ENCODE assay signal across 14 cellular contexts in genomic region chr7:100720645-100721504, GRCh38. TPM values are rescaled to one million over a fixed set of nuclear protein-coding genes. Genes with fewer than 3 reads are reported as not detected.
DNase-seq lines count a peak whose midpoint lies in the region; ATAC-seq and TF ChIP-seq lines count a peak whose summit lies in the region.
"Had no signal": no experiment of that assay in that cellular context is flagged by ENCODE, and none has a peak within 500 bp of the region (broad histone marks: within the 10 kb centered on the region; RNA-seq: fewer than 3 reads in every experiment).

No MANE protein-coding gene starts in this region.

- H3K27me3 ChIP-seq in gastrocnemius medialis = peaks cover 28 to 36% (median 34%) of the 10 kb centered on the region in 3 donors

- H3K9me3 ChIP-seq in gastrocnemius medialis = no peaks in the 10 kb centered on the region
- H3K9me3 ChIP-seq: colonic mucosa had no signal

- intact Hi-C loops in gastrocnemius medialis (cut with DNase I; ENCODE audit: low total_unique reads) = no loop called here

- no peaks in the 10 kb centered on the region for H3K4me1 ChIP-seq in gastrocnemius medialis

- in situ Hi-C loops in gastrocnemius medialis (cut with MboI; ENCODE audit: low sequenced_read_pairs in 4 of 4) = loop anchor here in 2 of 4 donors (25.0 kb wide), 2 partner anchors 141 to 259 kb away; partner anchors contain the start of genes SLC12A9 (in 1 of the 2), SPACDR (in 1 of the 2) and TRIP6 (in 1 of the 2)

- H3K9me3 Mint-ChIP-seq in glutamatergic neuron (ENCODE audit: unreplicated experiment) (peaks cover 5% of the 10 kb centered on the region), progenitor cell of endocrine pancreas (ENCODE audit: low read depth) (peaks cover 14% of the 10 kb centered on the region)

- H3K36me3 ChIP-seq in gastrocnemius medialis = no peaks in the 10 kb centered on the region
- H3K36me3 ChIP-seq: colonic mucosa, upper lobe of left lung had no signal

- H3K4me3 Mint-ChIP-seq in glutamatergic neuron (ENCODE audit: unreplicated experiment) (peak overlapping the region; percentile 68), progenitor cell of endocrine pancreas (ENCODE audit: low read depth) (peak overlapping the region; percentile 50)
- H3K4me3 Mint-ChIP-seq: activated CD8-positive, alpha-beta T cell treated with anti-CD3 and anti-CD28 coated beads, Interleukin-2, amount 10 ng/mL, durations not matched to agents 7 days and 5 days; T-helper 1 cell treated with Interleukin-12 subunit alpha and Interleukin-12 subunit beta and Interleukin-4 antibody, amounts not matched to agents 30 μg/mL and 1 μg/mL, for 36 hours had no signal

- H3K27ac Mint-ChIP-seq in glutamatergic neuron (ENCODE audit: unreplicated experiment) = no peak overlapping the region
- no peak overlapping the region for H3K27ac Mint-ChIP-seq in progenitor cell of endocrine pancreas
- H3K27ac Mint-ChIP-seq: activated CD8-positive, alpha-beta T cell treated with anti-CD3 and anti-CD28 coated beads, Interleukin-2, amount 10 ng/mL, durations not matched to agents 7 days and 5 days; T-helper 1 cell treated with Interleukin-12 subunit alpha and Interleukin-12 subunit beta and Interleukin-4 antibody, amounts not matched to agents 30 μg/mL and 1 μg/mL, for 36 hours had no signal

- peaks cover 5% of the 10 kb centered on the region for H3K4me1 Mint-ChIP-seq in glutamatergic neuron (ENCODE audit: low read depth, unreplicated experiment)
- H3K4me1 Mint-ChIP-seq in progenitor cell of endocrine pancreas (ENCODE audit: low read depth) = peaks cover 2% of the 10 kb centered on the region

- H3K27ac ChIP-seq in gastrocnemius medialis = no peak overlapping the region
- H3K27ac ChIP-seq: colonic mucosa, upper lobe of left lung had no signal

- no peak for TF ChIP-seq POLR2A in gastrocnemius medialis (IDR thresholded peaks at IDR 0.05)

- no peak for TF ChIP-seq CTCF in glutamatergic neuron (IDR thresholded peaks at IDR 0.05; ENCODE audit: partially characterized antibody, unreplicated experiment)
- TF ChIP-seq CTCF in progenitor cell of endocrine pancreas (IDR thresholded peaks at IDR 0.05; ENCODE audit: unreplicated experiment) = no peak
- no peak for TF ChIP-seq CTCF in gastrocnemius medialis (IDR thresholded peaks at IDR 0.05 in 4 of 5, conservative IDR thresholded peaks at IDR 0.05 in 1 of 5)

- H3K36me3 Mint-ChIP-seq in glutamatergic neuron (ENCODE audit: unreplicated experiment) = peaks cover 11% of the 10 kb centered on the region
- H3K36me3 Mint-ChIP-seq in progenitor cell of endocrine pancreas (ENCODE audit: insufficient read depth) = peaks cover 7% of the 10 kb centered on the region

- no peak for ATAC-seq in gastrocnemius medialis
- ATAC-seq: sciatic nerve had no signal

- H3K4me3 ChIP-seq in gastrocnemius medialis = no peak overlapping the region
- H3K4me3 ChIP-seq: colonic mucosa had no signal

- DNase-seq in HuH-7.5 (ENCODE audit: low spot score) = peak; percentile 44
- peak; percentile 37 for DNase-seq in glutamatergic neuron
- DNase-seq in progenitor cell of endocrine pancreas (ENCODE audit: low spot score, unreplicated experiment) = no peak
- no peak for DNase-seq in retina
- DNase-seq in gastrocnemius medialis = no peak
- no peak for DNase-seq in amniotic stem cell (lab: John Stamatoyannopoulos, UW)
- DNase-seq: activated CD8-positive, alpha-beta T cell treated with anti-CD3 and anti-CD28 coated beads, Interleukin-2, amount 10 ng/mL, durations not matched to agents 7 days and 5 days; activated naive CD4-positive, alpha-beta T cell treated with anti-CD3 and anti-CD28 coated beads, Interleukin-2, amount 50 U/mL, for 16 hours; colonic mucosa; Kasumi-1; midbrain had no signal

- peaks cover 13% of the 10 kb centered on the region for H3K27me3 Mint-ChIP-seq in glutamatergic neuron (ENCODE audit: unreplicated experiment)
- peaks cover 57% of the 10 kb centered on the region for H3K27me3 Mint-ChIP-seq in progenitor cell of endocrine pancreas

RNA-seq across cellular contexts. Expression of gene EPO, which starts 0.6 kb away (rescaled TPM):
- total RNA-seq in glutamatergic neuron (ENCODE audit: unreplicated experiment) (not detected), progenitor cell of endocrine pancreas (0.22 and 0.29 TPM in 2 replicates), gastrocnemius medialis (not detected)
- total RNA-seq: activated CD8-positive, alpha-beta T cell treated with anti-CD3 and anti-CD28 coated beads, Interleukin-2, amount 10 ng/mL, durations not matched to agents 7 days and 5 days; colonic mucosa; sciatic nerve had no signal

RNA-seq across cellular contexts. Expression of gene ZAN, which starts 12.5 kb away (rescaled TPM):
- total RNA-seq in glutamatergic neuron (ENCODE audit: unreplicated experiment) = not detected
- total RNA-seq in progenitor cell of endocrine pancreas = not detected in 2 replicates
- total RNA-seq in gastrocnemius medialis = not detected
- total RNA-seq: activated CD8-positive, alpha-beta T cell treated with anti-CD3 and anti-CD28 coated beads, Interleukin-2, amount 10 ng/mL, durations not matched to agents 7 days and 5 days; colonic mucosa; sciatic nerve; upper lobe of left lung had no signal

RNA-seq across cellular contexts. Expression of gene POP7, which starts 15.0 kb away (rescaled TPM):
- total RNA-seq in glutamatergic neuron (ENCODE audit: unreplicated experiment) (35.8 TPM), progenitor cell of endocrine pancreas (30.2 and 33.7 TPM in 2 replicates), gastrocnemius medialis (10 to 100 TPM; 39.8 to 76.3 (median 63.0) TPM)

RNA-seq across cellular contexts. Expression of gene GIGYF1, which starts 26.8 kb away (rescaled TPM):
- 79.6 TPM for total RNA-seq in glutamatergic neuron (ENCODE audit: unreplicated experiment)
- total RNA-seq in progenitor cell of endocrine pancreas = 89.3 and 95.1 TPM in 2 replicates
- total RNA-seq in gastrocnemius medialis = 10 to 100 TPM; 16.4 to 21.1 (median 16.6) TPM

RNA-seq across cellular contexts. Expression of gene GNB2, which starts 47.3 kb away (rescaled TPM):
- 275 TPM for total RNA-seq in glutamatergic neuron (ENCODE audit: unreplicated experiment)
- 160 and 167 TPM in 2 replicates for total RNA-seq in progenitor cell of endocrine pancreas
- 100 to 1,000 TPM; 108 to 163 (median 129) TPM for total RNA-seq in gastrocnemius medialis

Comparison
In these comparisons a context has a peak if more than half of its experiments do, and no peak if none do; other contexts are left out.
1. DNase-seq: peak in HuH-7.5 (single experiment) and glutamatergic neuron (single experiment); none in progenitor cell of endocrine pancreas (single experiment), retina (single experiment), gastrocnemius medialis (0 of 2) and amniotic stem cell (single experiment).